ENCODE assay signal across 11 cellular contexts in genomic region chr12:13011098-13011497, GRCh38. TPM values are rescaled to one million over a fixed set of nuclear protein-coding genes. Genes with fewer than 3 reads are reported as not detected.
"Had no signal": no experiment of that assay in that cellular context is flagged by ENCODE, and none has a peak within 500 bp of the region (broad histone marks: within the 10 kb centered on the region; RNA-seq: fewer than 3 reads in every experiment).

No MANE protein-coding gene starts in this region.

- H3K4me3 ChIP-seq: GM23248, GM23338, HAP-1 had no signal

- H3K9me3 ChIP-seq: HAP-1 had no signal

- H3K4me2 ChIP-seq: GM23338 had no signal

- FAIRE-seq: H54 had no signal

- ATAC-seq: GM23338, HCT116 had no signal

- H3K9ac ChIP-seq: GM23248 had no signal

- DNase-seq: GM23248, GOT3, H7, H9, HCEC 1CT, HFFc6 had no signal

- H3K36me3 ChIP-seq: HAP-1 had no signal

- H2AFZ ChIP-seq: GM23248, GM23338 had no signal

- H3K4me1 ChIP-seq: HAP-1 had no signal

- H3K27ac ChIP-seq: GM23248 had no signal

RNA-seq across cellular contexts. Expression of gene GPRC5D, which starts 59.1 kb away (rescaled TPM):
- total RNA-seq: GM23248, GM23338, H4, H9, HFFc6 had no signal
- polyA plus RNA-seq: GM23248, GM23338 had no signal
